8 cellular contexts compared by ENCODE assay signal in genomic region chr15:31473384-31474058, GRCh38.
A peak's percentile ranks its signal among the peaks of the same experiment; 100 is the strongest.
DNase-seq lines count a peak whose midpoint lies in the region; ATAC-seq and TF ChIP-seq lines count a peak whose summit lies in the region.

No MANE protein-coding gene starts in this region.

- peaks cover 30% of the 10 kb centered on the region for H3K4me1 Mint-ChIP-seq in activated T-helper 17 cell treated with anti-CD3 and anti-CD28 coated beads, Interleukin-2, amount 50 U/mL, for 72 hours
- peaks cover 30 to 86% (median 65%) of the 10 kb centered on the region in 4 donors for H3K4me1 Mint-ChIP-seq in naive thymus-derived CD8-positive, alpha-beta T cell

- no peaks in the 10 kb centered on the region for H3K9me3 ChIP-seq in GM23248 (ENCODE audit: low read depth)

- H3K4me1 ChIP-seq in GM23248 (ENCODE audit: insufficient read depth): peaks cover 27% of the 10 kb centered on the region

- no peak for DNase-seq in GM06990 (ENCODE audit: extremely low read depth, insufficient read length)
- no peak for DNase-seq in GM23248
- no peak for DNase-seq in naive thymus-derived CD8-positive, alpha-beta T cell
- no peak for DNase-seq in SHP77 (lab: John Stamatoyannopoulos, UW)
- DNase-seq in stimulated activated naive CD4-positive, alpha-beta T cell (lab: John Stamatoyannopoulos, UW): no peak
- DNase-seq in globus pallidus (ENCODE audit: low spot score): no peak
- no peak for DNase-seq in D341Med (ENCODE audit: low spot score)

- H3K4me3 ChIP-seq in GM06990 (replicated peaks; ENCODE audit: low read depth, low read length): peak overlapping the region; percentile 53
- H3K4me3 ChIP-seq in GM23248: no peak overlapping the region

- H3K9ac ChIP-seq in GM23248: peak overlapping the region; percentile 37; the same call in 1 of the 2 replicates

- 0 out of 2 replicates have a peak overlapping the region, but pooled peaks have one; percentile 22 for H3K27ac ChIP-seq in GM23248

- H3K27ac Mint-ChIP-seq in activated T-helper 17 cell treated with anti-CD3 and anti-CD28 coated beads, Interleukin-2, amount 50 U/mL, for 72 hours: peak overlapping the region; percentile 91
- H3K27ac Mint-ChIP-seq in naive thymus-derived CD8-positive, alpha-beta T cell: peak overlapping the region; percentile 84 to 97 (median 95)

- H3F3A ChIP-seq in GM23248 (ENCODE audit: insufficient read depth): peaks cover 20% of the 10 kb centered on the region

- WGBS in GM23248 (ENCODE audit: low coverage in 1 of 2, low lambda C conversion rate in 2 of 2, missing lambda C conversion rate in 2 of 2), 2 experiments: 68 to 73% methylated on average over 6 of the region's 6 CpGs

- no peaks in the 10 kb centered on the region for H3K27me3 Mint-ChIP-seq in activated T-helper 17 cell treated with anti-CD3 and anti-CD28 coated beads, Interleukin-2, amount 50 U/mL, for 72 hours
- H3K27me3 Mint-ChIP-seq in naive thymus-derived CD8-positive, alpha-beta T cell: no peaks in the 10 kb centered on the region

- H3K79me2 ChIP-seq in GM23248 (ENCODE audit: insufficient read depth): no peaks in the 10 kb centered on the region

- H3K27me3 ChIP-seq in GM06990 (replicated peaks; ENCODE audit: control insufficient read depth, insufficient read depth, low read length) (no peaks in the 10 kb centered on the region), GM23248 (replicated peaks; ENCODE audit: insufficient read depth) (no peaks in the 10 kb centered on the region)

- peaks cover 6% of the 10 kb centered on the region for H3K9me3 Mint-ChIP-seq in activated T-helper 17 cell treated with anti-CD3 and anti-CD28 coated beads, Interleukin-2, amount 50 U/mL, for 72 hours
- H3K9me3 Mint-ChIP-seq in naive thymus-derived CD8-positive, alpha-beta T cell: peaks cover 0 to 1% (median 0%) of the 10 kb centered on the region in 9 donors

- TF ChIP-seq CTCF in GM06990 (IDR thresholded peaks at IDR 0.05; ENCODE audit: insufficient read depth, low read length, poor library complexity, severe bottlenecking): no peak

- H3K4me3 Mint-ChIP-seq in activated T-helper 17 cell treated with anti-CD3 and anti-CD28 coated beads, Interleukin-2, amount 50 U/mL, for 72 hours: peak overlapping the region; percentile 84
- peak overlapping the region; percentile 66 to 88 (median 81) for H3K4me3 Mint-ChIP-seq in naive thymus-derived CD8-positive, alpha-beta T cell

- H3K4me2 ChIP-seq in GM23248 (ENCODE audit: unreplicated experiment): peak overlapping the region; percentile 30

- H3K9me2 ChIP-seq in GM23248 (ENCODE audit: insufficient read depth): no peaks in the 10 kb centered on the region

- POLR2A ChIA-PET in naive thymus-derived CD8-positive, alpha-beta T cell (lab: Charles Lee): interaction anchor here (1.0 to 7.7 kb wide), 19 partner anchors 8 to 257 kb away, joined by 3 to 67 read pairs (median 5); partner anchors contain the start of gene KLF13

- peak overlapping the region; percentile 68 for H2AFZ ChIP-seq in GM23248

- no peaks in the 10 kb centered on the region for H4K20me1 ChIP-seq in GM23248 (ENCODE audit: insufficient read depth)

- no peak for ATAC-seq in activated T-helper 17 cell treated with anti-CD3 and anti-CD28 coated beads, Interleukin-2, amount 50 U/mL, for 72 hours (replicated peaks)
- peak in 1 of 2 donors; percentile 8 for ATAC-seq in naive thymus-derived CD8-positive, alpha-beta T cell

- H3K36me3 ChIP-seq in GM06990 (ENCODE audit: control insufficient read depth, insufficient read depth, low read length) (no peaks in the 10 kb centered on the region), GM23248 (ENCODE audit: low read depth) (no peaks in the 10 kb centered on the region)

- H3K36me3 Mint-ChIP-seq in activated T-helper 17 cell treated with anti-CD3 and anti-CD28 coated beads, Interleukin-2, amount 50 U/mL, for 72 hours (ENCODE audit: low read depth): peaks cover 4% of the 10 kb centered on the region
- H3K36me3 Mint-ChIP-seq in naive thymus-derived CD8-positive, alpha-beta T cell: peaks cover 0 to 3% (median 0%) of the 10 kb centered on the region in 3 donors

- in situ Hi-C loops in GM23248 (cut with MboI): no loop called here
